In genomic region chr18:75625966-75626365, GRCh38 we compare ENCODE assay signal across 17 cellular contexts.
"Had no signal": no experiment of that assay in that cellular context is flagged by ENCODE, and none has a peak within 500 bp of the region (broad histone marks: within the 10 kb centered on the region; RNA-seq: fewer than 3 reads in every experiment).

No MANE protein-coding gene starts in this region.

- H3K9me3 ChIP-seq: tibial artery had no signal

- DNase-seq: activated CD4-positive, CD25-positive, alpha-beta regulatory T cell; activated CD8-positive, alpha-beta memory T cell treated with anti-CD3 and anti-CD28 coated beads, Interleukin-2, amount 50 U/mL, for 4 hours; activated CD8-positive, alpha-beta T cell treated with anti-CD3 and anti-CD28 coated beads, Interleukin-2, amount 10 ng/mL, durations not matched to agents 7 days and 5 days; activated gamma-delta T cell; activated T-cell treated with anti-CD3 and anti-CD28 coated beads, Interleukin-2, amount 50 U/mL, for 72 hours; amniotic stem cell; brain microvascular endothelial cell; dermis blood vessel endothelial cell; effector memory CD8-positive, alpha-beta T cell; glutamatergic neuron; kidney glomerular epithelial cell; mesendoderm; posterior cingulate gyrus; retina; stimulated activated CD4-positive, alpha-beta T cell treated with anti-CD3 and anti-CD28 coated beads, Interleukin-2, amount 100 ng/mL, for 48 hours; tibial artery had no signal

- ATAC-seq: activated CD8-positive, alpha-beta T cell treated with anti-CD3 and anti-CD28 coated beads, Interleukin-2, amount 10 ng/mL, durations not matched to agents 7 days and 5 days; activated T-cell treated with anti-CD3 and anti-CD28 coated beads, Interleukin-2, amount 50 U/mL, for 72 hours; effector memory CD8-positive, alpha-beta T cell; natural killer cell treated with Interleukin-12 subunit alpha and Interleukin-12 subunit beta and Interleukin-15 and Interleukin-18, amount 100 ng/mL, for 72 hours had no signal

- H3K4me3 ChIP-seq: tibial artery had no signal

- H3K4me1 ChIP-seq: tibial artery had no signal

- H3K27me3 ChIP-seq: brain microvascular endothelial cell, tibial artery had no signal

- H3K36me3 ChIP-seq: brain microvascular endothelial cell, tibial artery had no signal

- H3K27ac ChIP-seq: brain microvascular endothelial cell, tibial artery had no signal
